ENCODE assay signal across 8 cellular contexts in genomic region chr13:46051958-46052313, GRCh38. TPM values are rescaled to one million over a fixed set of nuclear protein-coding genes. Genes with fewer than 3 reads are reported as not detected.
A peak's percentile ranks its signal among the peaks of the same experiment; 100 is the strongest.
DNase-seq lines count a peak whose midpoint lies in the region; ATAC-seq lines count a peak whose summit lies in the region.

No MANE protein-coding gene starts in this region.

- no peak for DNase-seq in activated naive CD4-positive, alpha-beta T cell treated with anti-CD3 and anti-CD28 coated beads for 36 hours
- no peak for DNase-seq in activated naive CD4-positive, alpha-beta T cell treated with anti-CD3 and anti-CD28 coated beads, Interleukin-2, amount 50 U/mL, for 16 hours
- DNase-seq in T-helper 17 cell (peak in 1 of 3 donors; percentile 5), Right ventricle myocardium superior (no peak), skeletal muscle cell (ENCODE audit: low read depth) (no peak), RPMI8226 (no peak)
- DNase-seq in stimulated activated CD4-positive, alpha-beta T cell treated with anti-CD3 and anti-CD28 coated beads, Interleukin-2, amount 100 ng/mL, for 48 hours = no peak

- H3K9me3 ChIP-seq in T-helper 17 cell (ENCODE audit: control insufficient read depth, low read length, poor library complexity, severe bottlenecking) = no peaks in the 10 kb centered on the region

- ATAC-seq in T-helper 17 cell = peak; percentile 29
- ATAC-seq in Right ventricle myocardium superior (ENCODE audit: poor library complexity) = peak; percentile 27
- no peak for ATAC-seq in HG03025 (IDR thresholded peaks at IDR 0.05; ENCODE audit: low FRiP score, unreplicated experiment)

- peak overlapping the region; percentile 81 for H3K4me3 Mint-ChIP-seq in activated naive CD4-positive, alpha-beta T cell treated with anti-CD3 and anti-CD28 coated beads for 36 hours
- peak overlapping the region; percentile 95 for H3K4me3 Mint-ChIP-seq in T-helper 17 cell

- CTCF ChIA-PET in activated naive CD4-positive, alpha-beta T cell treated with anti-CD3 and anti-CD28 coated beads for 36 hours (lab: Charles Lee) = interaction anchor here (1.1 to 1.8 kb wide), 2 partner anchors 75 to 108 kb away, joined by 3 to 7 read pairs; no protein-coding TSS in a partner anchor

- H3K36me3 Mint-ChIP-seq in activated naive CD4-positive, alpha-beta T cell treated with anti-CD3 and anti-CD28 coated beads for 36 hours (ENCODE audit: low read depth) = peaks cover 3% of the 10 kb centered on the region
- H3K36me3 Mint-ChIP-seq in T-helper 17 cell (ENCODE audit: low read depth) = no peaks in the 10 kb centered on the region

- H3K27me3 Mint-ChIP-seq in activated naive CD4-positive, alpha-beta T cell treated with anti-CD3 and anti-CD28 coated beads for 36 hours (ENCODE audit: low read depth) = peaks cover 4% of the 10 kb centered on the region
- peaks cover 9% of the 10 kb centered on the region for H3K27me3 Mint-ChIP-seq in T-helper 17 cell

- peak overlapping the region; percentile 98 for H3K4me3 ChIP-seq in skeletal muscle cell (ENCODE audit: low read depth, low read length)

- peak overlapping the region; percentile 94 for H3K27ac Mint-ChIP-seq in activated naive CD4-positive, alpha-beta T cell treated with anti-CD3 and anti-CD28 coated beads for 36 hours
- peak overlapping the region; percentile 99 for H3K27ac Mint-ChIP-seq in T-helper 17 cell

- intact Hi-C loops in activated naive CD4-positive, alpha-beta T cell treated with anti-CD3 and anti-CD28 coated beads for 36 hours (cut with micrococcal nuclease) = loop anchor here (1.0 to 5.0 kb wide), 11 partner anchors 74 to 1985 kb away; partner anchors contain the start of genes COG3, ESD, LRRC63 and NUDT15
- intact Hi-C loops in Right ventricle myocardium superior (cut with DNase I) = no loop called here

- peaks cover 30% of the 10 kb centered on the region for H3K4me1 Mint-ChIP-seq in activated naive CD4-positive, alpha-beta T cell treated with anti-CD3 and anti-CD28 coated beads for 36 hours (ENCODE audit: low read depth)
- peaks cover 21% of the 10 kb centered on the region for H3K4me1 Mint-ChIP-seq in T-helper 17 cell

- no peaks in the 10 kb centered on the region for H3K9me3 Mint-ChIP-seq in activated naive CD4-positive, alpha-beta T cell treated with anti-CD3 and anti-CD28 coated beads for 36 hours

RNA-seq across cellular contexts. Expression of gene ZC3H13, which starts 0.6 kb away (rescaled TPM):
- total RNA-seq in activated naive CD4-positive, alpha-beta T cell treated with anti-CD3 and anti-CD28 coated beads for 36 hours = 10 to 100 TPM; 38.2 to 42.2 TPM
- total RNA-seq in T-helper 17 cell (10 to 100 TPM; 46.5 to 48.6 TPM), Right ventricle myocardium superior (31.4 TPM)

RNA-seq across cellular contexts. Expression of gene CPB2, which starts 52.9 kb away (rescaled TPM):
- total RNA-seq in activated naive CD4-positive, alpha-beta T cell treated with anti-CD3 and anti-CD28 coated beads for 36 hours = not detected
- total RNA-seq in T-helper 17 cell (not detected), Right ventricle myocardium superior (not detected)
